ENCODE assay signal across 21 cellular contexts in the genomic region with DNA sequence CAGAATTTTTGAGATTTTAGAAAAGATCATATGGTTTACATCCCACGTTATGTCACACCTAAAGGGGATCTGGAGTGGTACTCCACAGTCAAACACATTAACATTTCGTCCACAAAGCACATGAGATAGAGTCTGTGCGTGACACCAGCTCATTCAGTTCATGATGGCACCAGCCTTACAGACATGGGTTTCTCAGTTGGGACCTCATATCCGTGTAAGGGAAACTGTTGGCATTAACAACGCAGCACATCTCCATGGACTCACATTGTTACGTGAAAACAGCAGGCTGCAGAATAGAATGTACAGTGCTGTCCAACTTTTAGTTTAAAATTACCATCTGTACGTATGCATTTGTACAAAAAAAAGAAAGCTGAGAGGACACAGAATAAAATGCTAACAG. TPM values are rescaled to one million over a fixed set of nuclear protein-coding genes. Genes with fewer than 3 reads are reported as not detected.
DNase-seq lines count a peak whose midpoint lies in the region; ATAC-seq and TF ChIP-seq lines count a peak whose summit lies in the region.
"Had no signal": no experiment of that assay in that cellular context is flagged by ENCODE, and none has a peak within 500 bp of the region (broad histone marks: within the 10 kb centered on the region; RNA-seq: fewer than 3 reads in every experiment).

No MANE protein-coding gene starts in this region.

- peaks cover 3% of the 10 kb centered on the region for H3K36me3 ChIP-seq in endodermal cell (ENCODE audit: control insufficient read depth, insufficient read depth, low read length)

- H3K4me1 ChIP-seq in endodermal cell (ENCODE audit: control insufficient read depth, insufficient read depth, low read length): peaks cover 3% of the 10 kb centered on the region
- H3K4me1 ChIP-seq: A549 had no signal

- H3K27me3 ChIP-seq in endodermal cell (ENCODE audit: control insufficient read depth, insufficient read depth, low read length, poor library complexity, severe bottlenecking): no peaks in the 10 kb centered on the region

- no peaks in the 10 kb centered on the region for H3K9me3 ChIP-seq in endodermal cell (ENCODE audit: control insufficient read depth, low read length)
- H3K9me3 ChIP-seq: A549, Caco-2 had no signal

- H3K9ac ChIP-seq in endodermal cell (ENCODE audit: extremely low read depth, low read length, poor library complexity, severe bottlenecking): no peak overlapping the region

- peaks cover 17% of the 10 kb centered on the region for H3K36me3 Mint-ChIP-seq in endodermal cell (ENCODE audit: low read depth)
- H3K36me3 Mint-ChIP-seq in T-helper 2 cell treated with Interferon-gamma antibody and Interleukin-4, amounts not matched to agents 5 μg/mL and 100 μg/mL, for 36 hours (ENCODE audit: low read depth): peaks cover 13% of the 10 kb centered on the region

- no peaks in the 10 kb centered on the region for H3K27me3 Mint-ChIP-seq in endodermal cell (ENCODE audit: insufficient read depth)
- H3K27me3 Mint-ChIP-seq in T-helper 2 cell treated with Interferon-gamma antibody and Interleukin-4, amounts not matched to agents 5 μg/mL and 100 μg/mL, for 36 hours (ENCODE audit: low read depth): no peaks in the 10 kb centered on the region
- H3K27me3 Mint-ChIP-seq: CD4-positive, alpha-beta T cell had no signal

- DNase-seq in activated CD8-positive, alpha-beta memory T cell treated with anti-CD3 and anti-CD28 coated beads for 24 hours: peak; percentile 21
- no peak for DNase-seq in activated CD8-positive, alpha-beta memory T cell treated with anti-CD3 and anti-CD28 coated beads, Interleukin-2, amount 50 U/mL, for 48 hours
- DNase-seq in endodermal cell (peak; percentile 6), mesenteric fat pad (ENCODE audit: low spot score) (peak; percentile 14)
- no peak for DNase-seq in activated T-cell treated with anti-CD3 and anti-CD28 coated beads, Interleukin-2, amount 50 U/mL, for 1 hour
- DNase-seq in T-helper 2 cell treated with Interferon-gamma antibody and Interleukin-4, amounts not matched to agents 5 μg/mL and 100 μg/mL, for 36 hours (ENCODE audit: low spot score): no peak
- DNase-seq: AML-193, Caco-2, DMS153, DMS79, GDM1, HCEC 1CT, IMR-90 had no signal

- no peak overlapping the region for H3K4me3 Mint-ChIP-seq in endodermal cell
- H3K4me3 Mint-ChIP-seq in T-helper 2 cell treated with Interferon-gamma antibody and Interleukin-4, amounts not matched to agents 5 μg/mL and 100 μg/mL, for 36 hours: no peak overlapping the region
- H3K4me3 Mint-ChIP-seq: CD4-positive, alpha-beta T cell; GM23338 had no signal

- no peak for ATAC-seq in HG03354 (IDR thresholded peaks at IDR 0.05; ENCODE audit: poor library complexity, severe bottlenecking, unreplicated experiment)
- ATAC-seq: A549, GM23338 had no signal

- no peak overlapping the region for H3K4me3 ChIP-seq in endodermal cell (ENCODE audit: low read length)
- H3K4me3 ChIP-seq: A549, GM23338 had no signal

- no peak overlapping the region for H3K27ac ChIP-seq in endodermal cell (ENCODE audit: low read depth, low read length)
- H3K27ac ChIP-seq: 22Rv1, A549, C4-2B had no signal

- H3K9me3 Mint-ChIP-seq in endodermal cell: no peaks in the 10 kb centered on the region
- no peaks in the 10 kb centered on the region for H3K9me3 Mint-ChIP-seq in T-helper 2 cell treated with Interferon-gamma antibody and Interleukin-4, amounts not matched to agents 5 μg/mL and 100 μg/mL, for 36 hours
- H3K9me3 Mint-ChIP-seq: CD4-positive, alpha-beta T cell; GM23338 had no signal

- no peaks in the 10 kb centered on the region for H3K4me1 Mint-ChIP-seq in endodermal cell
- peaks cover 11% of the 10 kb centered on the region for H3K4me1 Mint-ChIP-seq in T-helper 2 cell treated with Interferon-gamma antibody and Interleukin-4, amounts not matched to agents 5 μg/mL and 100 μg/mL, for 36 hours (ENCODE audit: low read depth)
- H3K4me1 Mint-ChIP-seq: GM23338 had no signal

- no peak overlapping the region for H3K27ac Mint-ChIP-seq in endodermal cell
- H3K27ac Mint-ChIP-seq in T-helper 2 cell treated with Interferon-gamma antibody and Interleukin-4, amounts not matched to agents 5 μg/mL and 100 μg/mL, for 36 hours: no peak overlapping the region
- H3K27ac Mint-ChIP-seq: CD4-positive, alpha-beta T cell; GM23338 had no signal

- no peak for TF ChIP-seq CTCF in endodermal cell (conservative IDR thresholded peaks at IDR 0.05)

- 93 to 97% methylated on average over 7 of the region's 7 CpGs for WGBS in endodermal cell (ENCODE audit: insufficient coverage in 1 of 2, insufficient read length in 1 of 2), 2 experiments

RNA-seq across cellular contexts. Expression of gene RIC8A, which starts 14.0 kb away (rescaled TPM):
- total RNA-seq in endodermal cell: 10 to 100 TPM; 77.1 to 92.6 TPM
- polyA plus RNA-seq in endodermal cell (2013, experiment 1 of 2): 55.1 TPM
- polyA plus RNA-seq in endodermal cell (2013, experiment 2 of 2): 56.8 TPM
- 107 TPM for total RNA-seq in mesenteric fat pad

RNA-seq across cellular contexts. Expression of gene BET1L, which starts 14.3 kb away (rescaled TPM):
- 10 to 100 TPM; 47.4 to 63.7 TPM for total RNA-seq in endodermal cell
- 26.3 TPM for polyA plus RNA-seq in endodermal cell (2013, experiment 1 of 2)
- polyA plus RNA-seq in endodermal cell (2013, experiment 2 of 2): 25.1 TPM
- 53.4 TPM for total RNA-seq in mesenteric fat pad

RNA-seq across cellular contexts. Expression of gene SIRT3, which starts 14.6 kb away (rescaled TPM):
- 10 to 100 TPM; 18.1 to 28.6 TPM for total RNA-seq in endodermal cell
- polyA plus RNA-seq in endodermal cell (2013, experiment 1 of 2): 20.2 TPM
- 23.5 TPM for polyA plus RNA-seq in endodermal cell (2013, experiment 2 of 2)
- total RNA-seq in mesenteric fat pad: 14.1 TPM

RNA-seq across cellular contexts. Expression of gene PSMD13, which starts 15.2 kb away (rescaled TPM):
- total RNA-seq in endodermal cell (100 to 1,000 TPM; 120 to 134 TPM), mesenteric fat pad (100 TPM)
- polyA plus RNA-seq in endodermal cell (2013, experiment 1 of 2): 151 TPM
- 145 TPM for polyA plus RNA-seq in endodermal cell (2013, experiment 2 of 2)

RNA-seq across cellular contexts. Expression of gene SCGB1C1, which starts 28.7 kb away (rescaled TPM):
- not detected for total RNA-seq in endodermal cell
- polyA plus RNA-seq in endodermal cell (2013, experiment 1 of 2): not detected
- polyA plus RNA-seq in endodermal cell (2013, experiment 2 of 2): not detected
- total RNA-seq in mesenteric fat pad: not detected
- total RNA-seq: Caco-2; CD4-positive, alpha-beta T cell; Daoy; GM23338; IMR-90 had no signal
- polyA plus RNA-seq: A549, BJ, GM23338, IMR-90 had no signal

Comparison
In these comparisons a context has a peak if more than half of its experiments do, and no peak if none do; other contexts are left out.
1. DNase-seq: peak in activated CD8-positive, alpha-beta memory T cell treated with anti-CD3 and anti-CD28 coated beads for 24 hours (single experiment), endodermal cell (single experiment) and mesenteric fat pad (single experiment); none in activated CD8-positive, alpha-beta memory T cell treated with anti-CD3 and anti-CD28 coated beads, Interleukin-2, amount 50 U/mL, for 48 hours (single experiment), activated T-cell treated with anti-CD3 and anti-CD28 coated beads, Interleukin-2, amount 50 U/mL, for 1 hour (single experiment) and T-helper 2 cell treated with Interferon-gamma antibody and Interleukin-4, amounts not matched to agents 5 μg/mL and 100 μg/mL, for 36 hours (single experiment).